10 cellular contexts compared by ENCODE assay signal in genomic region chr17:64459284-64459747, GRCh38. TPM values are rescaled to one million over a fixed set of nuclear protein-coding genes. Genes with fewer than 3 reads are reported as not detected.
DNase-seq lines count a peak whose midpoint lies in the region; ATAC-seq and TF ChIP-seq lines count a peak whose summit lies in the region.
"Had no signal": no experiment of that assay in that cellular context is flagged by ENCODE, and none has a peak within 500 bp of the region (broad histone marks: within the 10 kb centered on the region; RNA-seq: fewer than 3 reads in every experiment).

No MANE protein-coding gene starts in this region.

- peak overlapping the region; percentile 60; the same call in 1 of the 2 replicates for H3K27ac Mint-ChIP-seq in HFFc6
- H3K27ac Mint-ChIP-seq: CD8-positive, alpha-beta T cell had no signal

- H3K9me3 Mint-ChIP-seq in HFFc6 = no peaks in the 10 kb centered on the region
- H3K9me3 Mint-ChIP-seq: CD8-positive, alpha-beta T cell had no signal

- TF ChIP-seq CTCF in HFFc6 (IDR thresholded peaks at IDR 0.05) = no peak

- H3K36me3 Mint-ChIP-seq in HFFc6 (ENCODE audit: low read depth) = no peaks in the 10 kb centered on the region
- H3K36me3 Mint-ChIP-seq: CD8-positive, alpha-beta T cell had no signal

- peaks cover 21% of the 10 kb centered on the region for H3K4me1 Mint-ChIP-seq in HFFc6 (ENCODE audit: low read depth)

- no peak for TF ChIP-seq POLR2A in erythroblast (IDR thresholded peaks at IDR 0.05; ENCODE audit: low read length)

- H3K4me3 Mint-ChIP-seq in HFFc6 = no peak overlapping the region
- H3K4me3 Mint-ChIP-seq: CD8-positive, alpha-beta T cell had no signal

- H3K27me3 Mint-ChIP-seq in HFFc6 (ENCODE audit: insufficient read depth) = peaks cover 1% of the 10 kb centered on the region; the same call in 1 of the 2 replicates

- DNase-seq in AG08395 (ENCODE audit: low spot score) = peak; percentile 26
- DNase-seq in HFFc6 = peak; percentile 52
- DNase-seq in astrocyte of the hippocampus (ENCODE audit: low read depth, low spot score) = peak; percentile 77
- DNase-seq in kidney glomerular epithelial cell (lab: John Stamatoyannopoulos, UW) = peak; percentile 78
- no peak for DNase-seq in T-helper 9 cell
- no peak for DNase-seq in cortex of kidney (lab: John Stamatoyannopoulos, UW)
- DNase-seq in erythroblast (lab: John Stamatoyannopoulos, UW) = no peak
- DNase-seq: CD8-positive, alpha-beta T cell; NCI-H2029 had no signal

- no peak for ATAC-seq in GM19395 (IDR thresholded peaks at IDR 0.05; ENCODE audit: unreplicated experiment)
- ATAC-seq: CD8-positive, alpha-beta T cell had no signal

RNA-seq across cellular contexts. Expression of gene MILR1, which starts 10.4 kb away (rescaled TPM):
- total RNA-seq in HFFc6 (2021; fragmentation: NEBNext Ultra II Directional; extraction: Animal tissue kit (Norgen Biotek cat#: 25700)) = 1 to 10 TPM in 4 of 6 experiments, under 1 TPM in 2; 0.61 to 2.5 (median 1.5) TPM
- total RNA-seq: CD8-positive, alpha-beta T cell had no signal

RNA-seq across cellular contexts. Expression of gene POLG2, which starts 37.5 kb away (rescaled TPM):
- total RNA-seq in HFFc6 (2021; fragmentation: NEBNext Ultra II Directional; extraction: Animal tissue kit (Norgen Biotek cat#: 25700)) = 10 to 100 TPM in 1 of 6 experiments, 1 to 10 TPM in 5; 6.5 to 11.8 (median 7.3) TPM

RNA-seq across cellular contexts. Expression of gene DDX5, which starts 46.8 kb away (rescaled TPM):
- 100 to 1,000 TPM; 537 to 635 (median 600) TPM for total RNA-seq in HFFc6 (2021; fragmentation: NEBNext Ultra II Directional; extraction: Animal tissue kit (Norgen Biotek cat#: 25700))

RNA-seq across cellular contexts. Expression of gene CEP95, which starts 47.5 kb away (rescaled TPM):
- 10 to 100 TPM in 5 of 6 experiments, 1 to 10 TPM in 1; 9.0 to 13.0 (median 11.5) TPM for total RNA-seq in HFFc6 (2021; fragmentation: NEBNext Ultra II Directional; extraction: Animal tissue kit (Norgen Biotek cat#: 25700))

Comparison
In these comparisons a context has a peak if more than half of its experiments do, and no peak if none do; other contexts are left out.
1. DNase-seq: peak in AG08395 (single experiment), HFFc6 (single experiment), astrocyte of the hippocampus (single experiment) and kidney glomerular epithelial cell (single experiment); none in T-helper 9 cell (single experiment), cortex of kidney (single experiment) and erythroblast (0 of 2).